Comparison of ENCODE assay signal across 8 cellular contexts in genomic region chr5:151123897-151124751, GRCh38. TPM values are rescaled to one million over a fixed set of nuclear protein-coding genes. Genes with fewer than 3 reads are reported as not detected.
A peak's percentile ranks its signal among the peaks of the same experiment; 100 is the strongest.
DNase-seq lines count a peak whose midpoint lies in the region; ATAC-seq and TF ChIP-seq lines count a peak whose summit lies in the region.
"Had no signal": no experiment of that assay in that cellular context is flagged by ENCODE, and none has a peak within 500 bp of the region (broad histone marks: within the 10 kb centered on the region; RNA-seq: fewer than 3 reads in every experiment).

No MANE protein-coding gene starts in this region.

- H3K18ac ChIP-seq in mesenchymal stem cell (ENCODE audit: low read depth in 1 of 2, low read length in 2 of 2) = no peak overlapping the region

- ATAC-seq in GM18511 (IDR thresholded peaks at IDR 0.05; ENCODE audit: unreplicated experiment) (peak; percentile 90), GM21786 (IDR thresholded peaks at IDR 0.05; ENCODE audit: unreplicated experiment) (peak; percentile 86), sciatic nerve (no peak)

- H2BK5ac ChIP-seq in mesenchymal stem cell (ENCODE audit: low read depth, low read length, poor library complexity, severe bottlenecking) = no peak overlapping the region

- 92% methylated on average over 17 of the region's 17 CpGs for WGBS in mesenchymal stem cell

- H3K4me1 ChIP-seq in mesenchymal stem cell (ENCODE audit: control insufficient read depth, insufficient read depth, low read depth, low read length) = peaks cover 23% of the 10 kb centered on the region

- H3K4me3 ChIP-seq in LNCaP clone FGC (ENCODE audit: low read depth, low read length) = no peak overlapping the region
- H3K4me3 ChIP-seq in mesenchymal stem cell (ENCODE audit: insufficient read depth in 1 of 2, low read depth in 1 of 2, low read length in 2 of 2) = no peak overlapping the region
- H3K4me3 ChIP-seq: ovary had no signal

- H3K27me3 ChIP-seq in mesenchymal stem cell (ENCODE audit: control insufficient read depth in 1 of 2, insufficient read depth in 1 of 2, low read length in 2 of 2) = no peaks in the 10 kb centered on the region
- H3K27me3 ChIP-seq: ovary had no signal

- no peak overlapping the region for H4K91ac ChIP-seq in mesenchymal stem cell (ENCODE audit: low read length)

- intact Hi-C loops in sciatic nerve (cut with DNase I) = no loop called here

- peaks cover 35% of the 10 kb centered on the region for H3K79me1 ChIP-seq in mesenchymal stem cell (replicated peaks; ENCODE audit: low read length, poor library complexity, severe bottlenecking)

- H3K9me3 Mint-ChIP-seq in activated naive CD4-positive, alpha-beta T cell treated with anti-CD3 and anti-CD28 coated beads, Interleukin-2, amount 10 ng/mL, durations not matched to agents 7 days and 5 days = no peaks in the 10 kb centered on the region

- no peak overlapping the region for H2AFZ ChIP-seq in mesenchymal stem cell (ENCODE audit: low read depth, low read length)

- no peak overlapping the region for H2AK5ac ChIP-seq in mesenchymal stem cell (ENCODE audit: low read length, severe bottlenecking)

- no peak overlapping the region for H3K27ac ChIP-seq in mesenchymal stem cell (ENCODE audit: low read length, poor library complexity, severe bottlenecking)
- H3K27ac ChIP-seq: ovary had no signal

- H3K4me2 ChIP-seq in mesenchymal stem cell (ENCODE audit: low read length, poor library complexity, severe bottlenecking) = peak overlapping the region; percentile 4

- H3K4me3 Mint-ChIP-seq in activated naive CD4-positive, alpha-beta T cell treated with anti-CD3 and anti-CD28 coated beads, Interleukin-2, amount 10 ng/mL, durations not matched to agents 7 days and 5 days = no peak overlapping the region

- no peak overlapping the region for H3K4ac ChIP-seq in mesenchymal stem cell (ENCODE audit: low read depth in 1 of 2, low read length in 2 of 2)

- H3K27ac Mint-ChIP-seq in activated naive CD4-positive, alpha-beta T cell treated with anti-CD3 and anti-CD28 coated beads, Interleukin-2, amount 10 ng/mL, durations not matched to agents 7 days and 5 days = peak overlapping the region; percentile 19

- no peak overlapping the region for H3K23ac ChIP-seq in mesenchymal stem cell (ENCODE audit: low read length in 2 of 2)

- no peak for TF ChIP-seq CTCF in LNCaP clone FGC (IDR thresholded peaks at IDR 0.05; ENCODE audit: control insufficient read depth, extremely low read depth, insufficient read depth)

- H3K9ac ChIP-seq in mesenchymal stem cell (ENCODE audit: low read length) = no peak overlapping the region

- no peak overlapping the region for H2BK12ac ChIP-seq in mesenchymal stem cell (ENCODE audit: low read length in 2 of 2)

- H3K27me3 Mint-ChIP-seq in activated naive CD4-positive, alpha-beta T cell treated with anti-CD3 and anti-CD28 coated beads, Interleukin-2, amount 10 ng/mL, durations not matched to agents 7 days and 5 days = no peaks in the 10 kb centered on the region

- no peak overlapping the region for H4K8ac ChIP-seq in mesenchymal stem cell (ENCODE audit: low read length)

- H3K36me3 ChIP-seq in mesenchymal stem cell (ENCODE audit: control insufficient read depth in 1 of 2, insufficient read depth in 2 of 2, low read depth in 1 of 2, low read length in 2 of 2) = peaks cover 80 to 97% of the 10 kb centered on the region in 2 experiments
- H3K36me3 ChIP-seq: ovary had no signal

- no peak overlapping the region for H3K14ac ChIP-seq in mesenchymal stem cell (ENCODE audit: low read length in 2 of 2)

- H3K36me3 Mint-ChIP-seq in activated naive CD4-positive, alpha-beta T cell treated with anti-CD3 and anti-CD28 coated beads, Interleukin-2, amount 10 ng/mL, durations not matched to agents 7 days and 5 days = peaks cover 81% of the 10 kb centered on the region

- H3K4me1 Mint-ChIP-seq in activated naive CD4-positive, alpha-beta T cell treated with anti-CD3 and anti-CD28 coated beads, Interleukin-2, amount 10 ng/mL, durations not matched to agents 7 days and 5 days = peaks cover 37% of the 10 kb centered on the region

- peak; percentile 13 for DNase-seq in LNCaP clone FGC (ENCODE audit: low read depth)
- DNase-seq in activated naive CD4-positive, alpha-beta T cell treated with anti-CD3 and anti-CD28 coated beads, Interleukin-2, amount 10 ng/mL, durations not matched to agents 7 days and 5 days = no peak
- DNase-seq in mesenchymal stem cell = peak; percentile 46
- no peak for DNase-seq in NCI-H446 treated with DMSO at 0.1 percent for 48 hours (lab: John Stamatoyannopoulos, UW)
- DNase-seq in sciatic nerve (ENCODE audit: low spot score) = no peak

- CTCF ChIA-PET in activated naive CD4-positive, alpha-beta T cell treated with anti-CD3 and anti-CD28 coated beads, Interleukin-2, amount 10 ng/mL, durations not matched to agents 7 days and 5 days (lab: Charles Lee) = interaction anchor here (0.7 to 14.4 kb wide), 5 partner anchors 9 to 72 kb away, joined by 3 to 366 read pairs (median 6); no protein-coding TSS in a partner anchor

- no peaks in the 10 kb centered on the region for H3K9me3 ChIP-seq in mesenchymal stem cell (ENCODE audit: control insufficient read depth, low read length)
- H3K9me3 ChIP-seq: ovary had no signal

- no peak overlapping the region for H2BK120ac ChIP-seq in mesenchymal stem cell (ENCODE audit: low read depth, low read length)

- H2BK15ac ChIP-seq in mesenchymal stem cell (ENCODE audit: low read depth, poor library complexity, severe bottlenecking) = no peak overlapping the region

RNA-seq across cellular contexts. Expression of gene ANXA6, which starts 33.5 kb away (rescaled TPM):
- polyA plus RNA-seq in mesenchymal stem cell (2013, experiment 1 of 2) = 338 TPM
- 340 TPM for polyA plus RNA-seq in mesenchymal stem cell (2013, experiment 2 of 2)
- total RNA-seq in sciatic nerve = 211 TPM

RNA-seq across cellular contexts. Expression of gene TNIP1, which starts 43.3 kb away (rescaled TPM):
- polyA plus RNA-seq in mesenchymal stem cell (2013, experiment 1 of 2) = 50.6 TPM
- 50.3 TPM for polyA plus RNA-seq in mesenchymal stem cell (2013, experiment 2 of 2)
- 80.2 TPM for total RNA-seq in sciatic nerve

Comparison
In these comparisons a context has a peak if more than half of its experiments do, and no peak if none do; other contexts are left out.
1. DNase-seq: peak in LNCaP clone FGC (single experiment) and mesenchymal stem cell (single experiment); none in activated naive CD4-positive, alpha-beta T cell treated with anti-CD3 and anti-CD28 coated beads, Interleukin-2, amount 10 ng/mL, durations not matched to agents 7 days and 5 days (single experiment), NCI-H446 treated with DMSO at 0.1 percent for 48 hours (single experiment) and sciatic nerve (single experiment).